Comparison of ENCODE assay signal across 21 cellular contexts in the genomic region with DNA sequence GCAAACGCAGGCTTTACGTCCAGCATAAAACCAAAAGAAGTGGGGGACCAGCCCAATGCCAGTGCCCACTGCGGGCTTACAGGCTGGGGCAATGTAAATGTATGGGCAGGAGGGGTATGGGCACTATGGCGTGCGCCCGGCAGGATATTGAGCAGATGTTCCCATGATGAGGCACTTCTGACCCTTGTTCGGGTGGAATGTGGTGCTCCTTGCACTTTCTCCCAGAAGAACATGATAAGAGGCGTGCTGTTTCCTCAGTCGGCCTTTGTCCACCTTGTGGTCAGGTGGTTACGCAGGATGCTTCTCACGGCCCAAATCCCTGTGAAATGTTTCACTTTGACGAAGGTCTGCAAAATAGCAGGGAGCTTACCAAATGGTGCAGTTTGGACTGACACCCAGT. TPM values are rescaled to one million over a fixed set of nuclear protein-coding genes. Genes with fewer than 3 reads are reported as not detected.
"Had no signal": no experiment of that assay in that cellular context is flagged by ENCODE, and none has a peak within 500 bp of the region (broad histone marks: within the 10 kb centered on the region; RNA-seq: fewer than 3 reads in every experiment).

No MANE protein-coding gene starts in this region.

- H3K9me3 ChIP-seq: esophagus muscularis mucosa, gastrocnemius medialis, heart right ventricle, left ventricle myocardium inferior, lower lobe of right lung, psoas muscle, sigmoid colon had no signal

- H3K4me1 ChIP-seq: esophagus muscularis mucosa, gastrocnemius medialis, heart right ventricle, left ventricle myocardium inferior, lower lobe of right lung, psoas muscle, sigmoid colon had no signal

- H3K27me3 ChIP-seq: esophagus muscularis mucosa, sigmoid colon had no signal

- H3K27ac ChIP-seq: epithelial cell of prostate, esophagus muscularis mucosa, gastrocnemius medialis, heart right ventricle, left ventricle myocardium inferior, lower lobe of right lung, psoas muscle, sigmoid colon, skin epidermis had no signal

- H3K36me3 ChIP-seq: esophagus muscularis mucosa, gastrocnemius medialis, heart right ventricle, left ventricle myocardium inferior, lower lobe of right lung, sigmoid colon had no signal

- DNase-seq: effector memory CD4-positive, alpha-beta T cell; gastrocnemius medialis; heart right ventricle; hypothalamus; kidney; left cardiac atrium; left ventricle myocardium inferior; lower lobe of right lung; midbrain; naive thymus-derived CD4-positive, alpha-beta T cell; nephron progenitor cell; psoas muscle; sigmoid colon; stimulated activated CD4-positive, alpha-beta T cell treated with anti-CD3 and anti-CD28 coated beads, Interleukin-12 subunit alpha, Interleukin-12 subunit beta, amount 100 ng/mL, for 4 hours; stimulated activated naive CD4-positive, alpha-beta T cell treated with Interleukin-2 at 50 U/mL for 16 hours had no signal

- FAIRE-seq: kidney had no signal

- H3K4me3 ChIP-seq: esophagus muscularis mucosa, gastrocnemius medialis, heart right ventricle, left ventricle myocardium inferior, lower lobe of right lung, psoas muscle, sigmoid colon, skin epidermis had no signal

- ATAC-seq: gastrocnemius medialis; heart right ventricle; left cardiac atrium; lower lobe of right lung; naive thymus-derived CD4-positive, alpha-beta T cell; psoas muscle had no signal

RNA-seq across cellular contexts. Expression of a gene that starts 4.8 kb away (rescaled TPM):
- total RNA-seq: esophagus muscularis mucosa; fibroblast of villous mesenchyme; gastrocnemius medialis; heart right ventricle; left cardiac atrium; left ventricle myocardium inferior; lower lobe of right lung; naive thymus-derived CD4-positive, alpha-beta T cell; osteoblast; psoas muscle; sigmoid colon; urinary bladder had no signal

RNA-seq across cellular contexts. Expression of a gene that starts 39.7 kb away (rescaled TPM):
- total RNA-seq: esophagus muscularis mucosa, fibroblast of villous mesenchyme, gastrocnemius medialis, left cardiac atrium, left ventricle myocardium inferior, osteoblast, psoas muscle, sigmoid colon, urinary bladder had no signal
